In genomic region chr1:247078315-247079140, GRCh38 we compare ENCODE assay signal across 1 cellular context.
TF ChIP-seq lines count a peak whose summit lies in the region.

TSS of gene ZNF670 (minus strand) at chr1:247078811. CDS start at chr1:247078596, 215 bp downstream.

TF ChIP-seq in K562, 482 proteins besides CTCF, POLR2A, EP300 and RAD21 (continued from another document and continues in another):
- TF ChIP-seq ZNF511 (CRISPR knock-in tag; IDR thresholded peaks at IDR 0.05), result peak; percentile 73; the same call in 1 of the 2 replicates
- TF ChIP-seq KDM2B (CRISPR knock-in tag; IDR thresholded peaks at IDR 0.05), result peak; percentile 100
- TF ChIP-seq SMARCE1 (IDR thresholded peaks at IDR 0.05), result peak; percentile 76
- peak; percentile 93 for TF ChIP-seq CTBP1 (IDR thresholded peaks at IDR 0.05; ENCODE audit: borderline replicate concordance)
- TF ChIP-seq RBM34 (IDR thresholded peaks at IDR 0.05; ENCODE audit: borderline replicate concordance, insufficient read depth, low read length), result no peak
- TF ChIP-seq TCF3 (CRISPR knock-in tag; IDR thresholded peaks at IDR 0.05), result peak; percentile 29; the same call in 1 of the 2 replicates
- no peak for TF ChIP-seq MAFF (IDR thresholded peaks at IDR 0.05; ENCODE audit: low read length)
- no peak for TF ChIP-seq ZNF518B (CRISPR knock-in tag; IDR thresholded peaks at IDR 0.05)
- TF ChIP-seq ZBTB49 (CRISPR knock-in tag; IDR thresholded peaks at IDR 0.05; ENCODE audit: borderline replicate concordance), result no peak
- no peak for TF ChIP-seq NCOA2 (IDR thresholded peaks at IDR 0.05; ENCODE audit: partially characterized antibody in 2 of 2)
- no peak for TF ChIP-seq ZFP30 (CRISPR knock-in tag; IDR thresholded peaks at IDR 0.05; ENCODE audit: borderline replicate concordance)
- peak; percentile 97 for TF ChIP-seq PHF20 (IDR thresholded peaks at IDR 0.05; ENCODE audit: partially characterized antibody)
- 0 out of 2 replicates have a peak, but pooled peaks have one; percentile 24 for TF ChIP-seq ARID2 (IDR thresholded peaks at IDR 0.05)
- TF ChIP-seq NRF1 (conservative IDR thresholded peaks at IDR 0.05 in 1 of 2, IDR thresholded peaks at IDR 0.05 in 1 of 2), result peak; percentile 53 to 64; a peak in 3 of 4 replicates
- peak; percentile 92 for TF ChIP-seq ZFX (CRISPR knock-in tag; IDR thresholded peaks at IDR 0.05)
- no peak for TF ChIP-seq EHMT2 (IDR thresholded peaks at IDR 0.05)
- peak; percentile 14 for TF ChIP-seq CHD4 (IDR thresholded peaks at IDR 0.05; ENCODE audit: insufficient read depth, insufficient replicate concordance, low read depth, low read length, poor library complexity, severe bottlenecking)
- peak; percentile 66 for TF ChIP-seq HNRNPLL (IDR thresholded peaks at IDR 0.05; ENCODE audit: low read depth, low read length, poor library complexity, severe bottlenecking)
- TF ChIP-seq NFYB (IDR thresholded peaks at IDR 0.05; ENCODE audit: extremely low read depth, insufficient read length), result peak; percentile 40
- TF ChIP-seq EZH2 (IDR thresholded peaks at IDR 0.05; ENCODE audit: borderline replicate concordance, low read depth, low read length), result no peak
- no peak for TF ChIP-seq ZNF551 (CRISPR knock-in tag; IDR thresholded peaks at IDR 0.05)
- TF ChIP-seq PHF8 (IDR thresholded peaks at IDR 0.05; ENCODE audit: borderline replicate concordance, low read length), result peak; percentile 94
- TF ChIP-seq SUPT5H (IDR thresholded peaks at IDR 0.05), result peak; percentile 97
- TF ChIP-seq CREM (IDR thresholded peaks at IDR 0.05; ENCODE audit: low read depth), result peak; percentile 77
- TF ChIP-seq SIRT6 (IDR thresholded peaks at IDR 0.05; ENCODE audit: low read depth, low read length), result no peak
- peak; percentile 95 for TF ChIP-seq ZBTB1 (CRISPR knock-in tag; IDR thresholded peaks at IDR 0.05; ENCODE audit: borderline replicate concordance, low read depth)
- TF ChIP-seq MAZ (CRISPR knock-in tag; conservative IDR thresholded peaks at IDR 0.05 in 1 of 2, IDR thresholded peaks at IDR 0.05 in 1 of 2), result peak; percentile 89 to 90
- no peak for TF ChIP-seq ZNF444 (CRISPR knock-in tag; IDR thresholded peaks at IDR 0.05)
- peak; percentile 70 for TF ChIP-seq TAF9B (IDR thresholded peaks at IDR 0.05; ENCODE audit: partially characterized antibody)
- no peak for TF ChIP-seq RREB1 (CRISPR knock-in tag; IDR thresholded peaks at IDR 0.05)
- no peak for TF ChIP-seq MXD1 (CRISPR knock-in tag; IDR thresholded peaks at IDR 0.05; ENCODE audit: borderline replicate concordance, poor library complexity, severe bottlenecking)
- peak; percentile 70; the same call in 1 of the 2 replicates for TF ChIP-seq HLTF (IDR thresholded peaks at IDR 0.05)
- TF ChIP-seq ZNF766 (CRISPR knock-in tag; conservative IDR thresholded peaks at IDR 0.05), result no peak
- no peak for TF ChIP-seq NR1H2 (CRISPR knock-in tag; IDR thresholded peaks at IDR 0.05)
- TF ChIP-seq LCOR (CRISPR knock-in tag; IDR thresholded peaks at IDR 0.05), result peak; percentile 76; the same call in 1 of the 2 replicates
- TF ChIP-seq ID3 (CRISPR knock-in tag; IDR thresholded peaks at IDR 0.05), result no peak
- TF ChIP-seq ID3 (tag; IDR thresholded peaks at IDR 0.05), result peak; percentile 48; the same call in 1 of the 2 replicates
- TF ChIP-seq GTF2E2 (tag; IDR thresholded peaks at IDR 0.05), result peak; percentile 92
- peak; percentile 93 for TF ChIP-seq GABPA (tag; conservative IDR thresholded peaks at IDR 0.05; ENCODE audit: low read depth)
- TF ChIP-seq ZNF408 (CRISPR knock-in tag; IDR thresholded peaks at IDR 0.05; ENCODE audit: low read depth), result no peak
- peak; percentile 72 for TF ChIP-seq ASH1L (IDR thresholded peaks at IDR 0.05; ENCODE audit: borderline replicate concordance, low read depth, partially characterized antibody)
- peak in 1 of 2 experiments; percentile 74 for TF ChIP-seq AFF1 (IDR thresholded peaks at IDR 0.05; ENCODE audit: low read depth in 1 of 2, partially characterized antibody in 2 of 2)
- TF ChIP-seq DDX20 (tag; IDR thresholded peaks at IDR 0.05; ENCODE audit: low read depth), result no peak
- TF ChIP-seq BMI1 (IDR thresholded peaks at IDR 0.05; ENCODE audit: low read length), result 0 out of 2 replicates have a peak, but pooled peaks have one; percentile 11
- TF ChIP-seq JUNB (CRISPR knock-in tag; conservative IDR thresholded peaks at IDR 0.05), result no peak
- no peak for TF ChIP-seq HNRNPL (IDR thresholded peaks at IDR 0.05; ENCODE audit: low read depth, low read length)
- no peak for TF ChIP-seq MCM3 (IDR thresholded peaks at IDR 0.05)
- no peak for TF ChIP-seq MAFK (IDR thresholded peaks at IDR 0.05; ENCODE audit: low read length)
- TF ChIP-seq ZC3H11A (IDR thresholded peaks at IDR 0.05; ENCODE audit: low read depth, low read length), result no peak
- peak; percentile 89; the same call in 1 of the 2 replicates for TF ChIP-seq MTA3 (IDR thresholded peaks at IDR 0.05; ENCODE audit: borderline replicate concordance)
- no peak for TF ChIP-seq SMAD1 (IDR thresholded peaks at IDR 0.05; ENCODE audit: low read depth, low read length, partially characterized antibody)
- TF ChIP-seq TSC22D4 (tag; IDR thresholded peaks at IDR 0.05), result no peak
- TF ChIP-seq NR4A1 (CRISPR knock-in tag; IDR thresholded peaks at IDR 0.05), result 0 out of 2 replicates have a peak, but pooled peaks have one; percentile 67
- no peak for TF ChIP-seq NR4A1 (tag; IDR thresholded peaks at IDR 0.05)
- TF ChIP-seq YY1 (IDR thresholded peaks at IDR 0.05; ENCODE audit: borderline replicate concordance in 1 of 3, control insufficient read depth in 1 of 3, extremely low read depth in 1 of 3, insufficient read depth in 3 of 3, insufficient read length in 1 of 3, insufficient replicate concordance in 2 of 3, low read depth in 1 of 3, low read length in 2 of 3), result peak in 2 of 3 experiments; percentile 43 to 49
